In the genomic region with DNA sequence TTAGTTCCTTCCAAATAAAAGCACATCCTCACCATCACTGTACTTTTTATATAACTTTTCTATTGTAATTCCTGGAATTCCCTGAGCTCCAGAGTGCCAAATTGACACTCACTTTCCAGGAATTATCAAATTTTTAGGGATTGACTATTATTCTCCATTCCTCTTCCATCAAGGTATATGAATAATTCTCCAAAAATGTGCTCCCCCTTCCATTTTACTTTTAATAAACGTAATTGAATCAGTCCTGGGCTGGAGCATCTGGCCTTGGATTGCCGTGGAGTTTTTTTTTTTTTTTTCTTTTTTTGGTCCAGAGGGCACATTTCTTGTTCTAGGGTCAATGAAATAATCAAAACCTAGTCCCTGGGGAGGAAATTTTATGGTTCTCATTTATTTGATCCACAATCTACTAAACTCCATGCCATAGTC, we compare ENCODE assay signal across 18 cellular contexts.
DNase-seq lines count a peak whose midpoint lies in the region; ATAC-seq and TF ChIP-seq lines count a peak whose summit lies in the region.
"Had no signal": no experiment of that assay in that cellular context is flagged by ENCODE, and none has a peak within 500 bp of the region (broad histone marks: within the 10 kb centered on the region; RNA-seq: fewer than 3 reads in every experiment).

No MANE protein-coding gene starts in this region.

- no peaks in the 10 kb centered on the region for H3K4me1 ChIP-seq in lower lobe of right lung
- H3K4me1 ChIP-seq: left ventricle myocardium inferior, transverse colon had no signal

- H3K27ac ChIP-seq in lower lobe of right lung: no peak overlapping the region
- H3K27ac ChIP-seq: KMS-11, left ventricle myocardium inferior, transverse colon had no signal

- H3K9me3 ChIP-seq in lower lobe of right lung: no peaks in the 10 kb centered on the region
- H3K9me3 ChIP-seq: left ventricle myocardium inferior, transverse colon had no signal

- in situ Hi-C loops in astrocyte of the spinal cord (cut with HindIII; ENCODE audit: low sequenced_read_pairs): no loop called here

- ATAC-seq in lower lobe of right lung: no peak
- ATAC-seq in GM19467 (IDR thresholded peaks at IDR 0.05; ENCODE audit: unreplicated experiment): no peak
- ATAC-seq: activated CD4-positive, alpha-beta T cell treated with anti-CD3 and anti-CD28 coated beads for 36 hours had no signal

- no peaks in the 10 kb centered on the region for H3K36me3 ChIP-seq in lower lobe of right lung
- H3K36me3 ChIP-seq: left ventricle myocardium inferior, transverse colon had no signal

- TF ChIP-seq CTCF in astrocyte of the spinal cord (IDR thresholded peaks at IDR 0.05; ENCODE audit: low read depth, low read length) (no peak), lower lobe of right lung (IDR thresholded peaks at IDR 0.05) (no peak)

- DNase-seq in AG08395 (ENCODE audit: low spot score) (peak; percentile 10), HT1080 (ENCODE audit: low read depth) (peak; percentile 21), astrocyte of the spinal cord (ENCODE audit: low read depth, low spot score) (peak; percentile 48), kidney tubule cell (ENCODE audit: low spot score) (peak; percentile 11), cerebellar cortex (ENCODE audit: low spot score) (no peak), lower lobe of right lung (no peak), NCI-H2196 treated with DMSO at 0.1 percent for 48 hours (lab: John Stamatoyannopoulos, UW; ENCODE audit: unreplicated experiment) (no peak)
- DNase-seq: activated CD4-positive, alpha-beta T cell treated with anti-CD3 and anti-CD28 coated beads for 36 hours; amygdala; H9; left ventricle myocardium inferior; NCI-H1048; nucleus accumbens; right cardiac atrium; stimulated activated naive CD4-positive, alpha-beta T cell treated with Interleukin-2 at 50 U/mL for 16 hours; transverse colon had no signal

- intact Hi-C loops in lower lobe of right lung (cut with DNase I): no loop called here

- no peaks in the 10 kb centered on the region for H3K27me3 ChIP-seq in lower lobe of right lung (ENCODE audit: low read depth)
- H3K27me3 ChIP-seq: transverse colon had no signal

- H3K4me3 ChIP-seq in astrocyte of the spinal cord (ENCODE audit: low read depth, low read length) (no peak overlapping the region), lower lobe of right lung (no peak overlapping the region)
- H3K4me3 ChIP-seq: left ventricle myocardium inferior, transverse colon had no signal

Comparison
In these comparisons a context has a peak if more than half of its experiments do, and no peak if none do; other contexts are left out.
1. DNase-seq: peak in AG08395 (single experiment), HT1080 (single experiment), astrocyte of the spinal cord (single experiment) and kidney tubule cell (single experiment); none in cerebellar cortex (single experiment), lower lobe of right lung (single experiment) and NCI-H2196 treated with DMSO at 0.1 percent for 48 hours (single experiment).